27 cellular contexts compared by ENCODE assay signal in the genomic region with DNA sequence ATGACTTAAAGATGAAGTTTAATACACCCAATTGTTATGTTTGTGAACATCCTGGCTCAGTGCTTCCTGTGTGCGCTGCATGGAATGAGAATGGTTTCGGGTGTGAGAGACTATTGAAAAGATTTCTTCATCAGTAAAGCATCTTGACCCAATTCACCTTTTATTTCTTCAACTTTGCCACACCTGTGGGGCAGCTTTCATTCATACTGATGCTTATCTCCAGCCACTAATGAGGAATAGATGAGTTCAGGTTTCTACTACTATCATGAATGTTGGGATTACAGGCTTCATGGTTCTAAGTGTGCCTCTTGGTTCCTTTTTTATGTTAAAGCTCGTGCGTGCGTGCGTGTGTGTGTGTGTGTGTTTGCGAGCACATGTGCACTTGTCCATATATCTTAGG.
DNase-seq lines count a peak whose midpoint lies in the region; ATAC-seq, FAIRE-seq and TF ChIP-seq lines count a peak whose summit lies in the region.
"Had no signal": no experiment of that assay in that cellular context is flagged by ENCODE, and none has a peak within 500 bp of the region (broad histone marks: within the 10 kb centered on the region; RNA-seq: fewer than 3 reads in every experiment).

No MANE protein-coding gene starts in this region.

- H3K36me3 Mint-ChIP-seq in Caco-2 (ENCODE audit: insufficient read depth, unreplicated experiment) (no peaks in the 10 kb centered on the region), WTC11 (peaks cover 10% of the 10 kb centered on the region)

- H3K27ac ChIP-seq in foreskin keratinocyte (no peak overlapping the region), pancreas (peak overlapping the region in 3 of 4 donors; percentile 1 to 36 (median 17))
- H3K27ac ChIP-seq: BLaER1 treated with 17β-estradiol and CSF1 and Interleukin-3, amounts not matched to agents 10 nM and 100 nM; SJSA1 had no signal

- WGBS in pancreas, 2 donors = 64 to 70% methylated on average over 7 of the region's 7 CpGs
- WGBS in lower leg skin, 2 donors = 46 to 58% methylated on average over 7 of the region's 7 CpGs

- H3K9me3 ChIP-seq in Caco-2 = no peaks in the 10 kb centered on the region
- H3K9me3 ChIP-seq in pancreas = no peaks in the 10 kb centered on the region
- H3K9me3 ChIP-seq: SJSA1 had no signal

- no peak for ATAC-seq in WTC11
- ATAC-seq in foreskin keratinocyte = peak; percentile 28
- ATAC-seq in pancreas = peak in 2 of 4 donors; percentile 9 to 31
- ATAC-seq in HG03521 (IDR thresholded peaks at IDR 0.05; ENCODE audit: unreplicated experiment) = no peak
- ATAC-seq: GM23338 had no signal

- H3K4me3 Mint-ChIP-seq in Caco-2 (ENCODE audit: unreplicated experiment) (no peak overlapping the region), WTC11 (no peak overlapping the region)
- H3K4me3 Mint-ChIP-seq: CD4-positive, alpha-beta T cell; GM23338; H9; IgD-negative memory B cell had no signal

- H3K4me1 Mint-ChIP-seq in Caco-2 (ENCODE audit: low read depth, unreplicated experiment) (peaks cover 10% of the 10 kb centered on the region), WTC11 (peaks cover 24% of the 10 kb centered on the region)
- H3K4me1 Mint-ChIP-seq: IgD-negative memory B cell had no signal

- H3K27ac Mint-ChIP-seq in Caco-2 (ENCODE audit: unreplicated experiment) (peak overlapping the region; percentile 47), WTC11 (peak overlapping the region; percentile 39; the same call in 1 of the 2 replicates)
- H3K27ac Mint-ChIP-seq: CD4-positive, alpha-beta T cell; GM23338; IgD-negative memory B cell had no signal

- POLR2A ChIA-PET in Caco-2 (lab: Charles Lee) (no interaction called here), WTC11 (lab: Charles Lee) (no interaction called here)

- no peak for TF ChIP-seq POLR2A in lower leg skin (IDR thresholded peaks at IDR 0.05)

- CTCF ChIA-PET in Caco-2 (lab: Charles Lee) (no interaction called here), WTC11 (lab: Charles Lee) (no interaction called here)

- intact Hi-C loops in Caco-2 (cut with micrococcal nuclease; ENCODE audit: unreplicated experiment) = loop anchor here (2.0 kb wide), 1 partner anchor 21 kb away; no protein-coding TSS in a partner anchor
- intact Hi-C loops in pancreas (cut with DNase I) = no loop called here
- intact Hi-C loops in lower leg skin (cut with DNase I; ENCODE audit: low total_unique reads) = no loop called here

- H3K9me3 Mint-ChIP-seq in Caco-2 (ENCODE audit: unreplicated experiment) (no peaks in the 10 kb centered on the region), WTC11 (peaks cover 16% of the 10 kb centered on the region)
- H3K9me3 Mint-ChIP-seq: CD4-positive, alpha-beta T cell; IgD-negative memory B cell had no signal

- H3K4me1 ChIP-seq in Caco-2 (peaks cover 18% of the 10 kb centered on the region), foreskin keratinocyte (peaks cover 11% of the 10 kb centered on the region), pancreas (no peaks in the 10 kb centered on the region)
- H3K4me1 ChIP-seq: SJSA1 had no signal

- H3K27me3 ChIP-seq in Caco-2 (replicated peaks; ENCODE audit: control insufficient read depth, insufficient read depth, low read length) (no peaks in the 10 kb centered on the region; the same call in 1 of the 2 replicates), foreskin keratinocyte (no peaks in the 10 kb centered on the region), pancreas (no peaks in the 10 kb centered on the region)
- H3K27me3 ChIP-seq: BLaER1 treated with 17β-estradiol and CSF1 and Interleukin-3, amounts not matched to agents 10 nM and 100 nM; SJSA1 had no signal

- FAIRE-seq in pancreas (lab: Jason Lieb, UNC) = no peak
- FAIRE-seq: A204.1, G401.6 had no signal

- H3K27me3 Mint-ChIP-seq in Caco-2 (ENCODE audit: insufficient read depth, unreplicated experiment) (no peaks in the 10 kb centered on the region), WTC11 (ENCODE audit: low read depth) (no peaks in the 10 kb centered on the region)
- H3K27me3 Mint-ChIP-seq: CD4-positive, alpha-beta T cell; IgD-negative memory B cell had no signal

- TF ChIP-seq CTCF in Caco-2 (IDR thresholded peaks at IDR 0.05; ENCODE audit: insufficient read depth in 1 of 2, low read depth in 1 of 2, low read length in 1 of 2, severe bottlenecking in 1 of 2, unreplicated experiment in 1 of 2) = no peak
- TF ChIP-seq CTCF in WTC11 (IDR thresholded peaks at IDR 0.05) = no peak
- TF ChIP-seq CTCF in foreskin keratinocyte (conservative IDR thresholded peaks at IDR 0.05) = no peak
- TF ChIP-seq CTCF in pancreas (IDR thresholded peaks at IDR 0.05) = no peak
- no peak for TF ChIP-seq CTCF in lower leg skin (IDR thresholded peaks at IDR 0.05)

- H3K4me3 ChIP-seq in Caco-2 (ENCODE audit: low read depth, low read length) (no peak overlapping the region), pancreas (no peak overlapping the region), lower leg skin (ENCODE audit: low read depth, poor library complexity, severe bottlenecking) (no peak overlapping the region)
- H3K4me3 ChIP-seq: BLaER1 treated with 17β-estradiol and CSF1 and Interleukin-3, amounts not matched to agents 10 nM and 100 nM; GM23338; SJSA1 had no signal

- DNase-seq in Caco-2 = peak in 1 of 2 experiments; percentile 25
- DNase-seq in WTC11 (ENCODE audit: low spot score) = no peak
- peak in 1 of 2 donors; percentile 59 for DNase-seq in foreskin keratinocyte
- no peak for DNase-seq in pancreas
- no peak for DNase-seq in NCI-H82 treated with DMSO at 0.1 percent for 48 hours (lab: John Stamatoyannopoulos, UW; ENCODE audit: unreplicated experiment)
- no peak for DNase-seq in NCI-H526 treated with DMSO at 0.1 percent for 48 hours (lab: John Stamatoyannopoulos, UW)
- DNase-seq in lower leg skin (ENCODE audit: low spot score in 2 of 2) = no peak
- DNase-seq: AML-193; CD4-positive, alpha-beta T cell; H9; MV-4-11; NCI-H1105; NCI-H1436 treated with DMSO at 0.1 percent for 48 hours; NCI-H187 treated with DMSO at 0.1 percent for 48 hours; NCI-H2171 treated with DMSO at 0.1 percent for 48 hours; NCI-H345; NCI-H510A treated with DMSO at 0.1 percent for 48 hours; NCI-H748 treated with DMSO at 0.1 percent for 48 hours; Right ventricle myocardium superior; RPMI8226 had no signal

- H3K36me3 ChIP-seq in Caco-2 (ENCODE audit: control insufficient read depth, insufficient read depth, low read length) = no peaks in the 10 kb centered on the region
- no peaks in the 10 kb centered on the region for H3K36me3 ChIP-seq in pancreas
- H3K36me3 ChIP-seq: SJSA1 had no signal

- BruUV-seq in Caco-2 (replicated peaks; lab: Mats Ljungman, UMichigan) = no TSS peak

TF ChIP-seq in WTC11, 78 proteins besides CTCF, POLR2A, EP300 and RAD21:
- TF ChIP-seq FOXJ3 (CRISPR knock-in tag; IDR thresholded peaks at IDR 0.05; ENCODE audit: borderline replicate concordance) = no peak
- TF ChIP-seq CREB1 (CRISPR knock-in tag; IDR thresholded peaks at IDR 0.05) = no peak
- no peak for TF ChIP-seq SMAD4 (CRISPR knock-in tag; IDR thresholded peaks at IDR 0.05)
- TF ChIP-seq IRF2 (CRISPR knock-in tag; IDR thresholded peaks at IDR 0.05; ENCODE audit: borderline replicate concordance, low read depth) = no peak
- no peak for TF ChIP-seq TEAD1 (CRISPR knock-in tag; IDR thresholded peaks at IDR 0.05)
- no peak for TF ChIP-seq FOXP1 (CRISPR knock-in tag; IDR thresholded peaks at IDR 0.05; ENCODE audit: borderline replicate concordance)
- no peak for TF ChIP-seq NR3C1 (CRISPR knock-in tag; conservative IDR thresholded peaks at IDR 0.05; ENCODE audit: low read depth)
- no peak for TF ChIP-seq TCF7 (CRISPR knock-in tag; IDR thresholded peaks at IDR 0.05; ENCODE audit: low read depth)
- TF ChIP-seq, protein P1, sequence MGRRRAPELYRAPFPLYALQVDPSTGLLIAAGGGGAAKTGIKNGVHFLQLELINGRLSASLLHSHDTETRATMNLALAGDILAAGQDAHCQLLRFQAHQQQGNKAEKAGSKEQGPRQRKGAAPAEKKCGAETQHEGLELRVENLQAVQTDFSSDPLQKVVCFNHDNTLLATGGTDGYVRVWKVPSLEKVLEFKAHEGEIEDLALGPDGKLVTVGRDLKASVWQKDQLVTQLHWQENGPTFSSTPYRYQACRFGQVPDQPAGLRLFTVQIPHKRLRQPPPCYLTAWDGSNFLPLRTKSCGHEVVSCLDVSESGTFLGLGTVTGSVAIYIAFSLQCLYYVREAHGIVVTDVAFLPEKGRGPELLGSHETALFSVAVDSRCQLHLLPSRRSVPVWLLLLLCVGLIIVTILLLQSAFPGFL (CRISPR knock-in tag; IDR thresholded peaks at IDR 0.05; ENCODE audit: borderline replicate concordance) = no peak
- TF ChIP-seq USF2 (CRISPR knock-in tag; IDR thresholded peaks at IDR 0.05) = no peak
- TF ChIP-seq TP53 (CRISPR knock-in tag; IDR thresholded peaks at IDR 0.05) = no peak
- no peak for TF ChIP-seq ESRRA (CRISPR knock-in tag; IDR thresholded peaks at IDR 0.05; ENCODE audit: borderline replicate concordance)
- TF ChIP-seq NFYB (CRISPR knock-in tag; conservative IDR thresholded peaks at IDR 0.05; ENCODE audit: low read depth) = no peak
- TF ChIP-seq SMAD3 (CRISPR knock-in tag; IDR thresholded peaks at IDR 0.05; ENCODE audit: borderline replicate concordance) = no peak
- TF ChIP-seq NFE2L1 (CRISPR knock-in tag; IDR thresholded peaks at IDR 0.05) = no peak
- no peak for TF ChIP-seq CREM (CRISPR knock-in tag; IDR thresholded peaks at IDR 0.05)
